1 cellular context compared by ENCODE assay signal in genomic region chrX:136497556-136498048, GRCh38.
TF ChIP-seq lines count a peak whose summit lies in the region.

A gene with protein sequence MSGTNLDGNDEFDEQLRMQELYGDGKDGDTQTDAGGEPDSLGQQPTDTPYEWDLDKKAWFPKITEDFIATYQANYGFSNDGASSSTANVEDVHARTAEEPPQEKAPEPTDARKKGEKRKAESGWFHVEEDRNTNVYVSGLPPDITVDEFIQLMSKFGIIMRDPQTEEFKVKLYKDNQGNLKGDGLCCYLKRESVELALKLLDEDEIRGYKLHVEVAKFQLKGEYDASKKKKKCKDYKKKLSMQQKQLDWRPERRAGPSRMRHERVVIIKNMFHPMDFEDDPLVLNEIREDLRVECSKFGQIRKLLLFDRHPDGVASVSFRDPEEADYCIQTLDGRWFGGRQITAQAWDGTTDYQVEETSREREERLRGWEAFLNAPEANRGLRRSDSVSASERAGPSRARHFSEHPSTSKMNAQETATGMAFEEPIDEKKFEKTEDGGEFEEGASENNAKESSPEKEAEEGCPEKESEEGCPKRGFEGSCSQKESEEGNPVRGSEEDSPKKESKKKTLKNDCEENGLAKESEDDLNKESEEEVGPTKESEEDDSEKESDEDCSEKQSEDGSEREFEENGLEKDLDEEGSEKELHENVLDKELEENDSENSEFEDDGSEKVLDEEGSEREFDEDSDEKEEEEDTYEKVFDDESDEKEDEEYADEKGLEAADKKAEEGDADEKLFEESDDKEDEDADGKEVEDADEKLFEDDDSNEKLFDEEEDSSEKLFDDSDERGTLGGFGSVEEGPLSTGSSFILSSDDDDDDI (plus strand): TSS chrX:136497592. CDS start chrX:136497685, 93 bp downstream.

TF ChIP-seq in HEK293, 187 proteins besides CTCF, POLR2A, EP300 and RAD21 (continued from another document):
- TF ChIP-seq, protein P1, sequence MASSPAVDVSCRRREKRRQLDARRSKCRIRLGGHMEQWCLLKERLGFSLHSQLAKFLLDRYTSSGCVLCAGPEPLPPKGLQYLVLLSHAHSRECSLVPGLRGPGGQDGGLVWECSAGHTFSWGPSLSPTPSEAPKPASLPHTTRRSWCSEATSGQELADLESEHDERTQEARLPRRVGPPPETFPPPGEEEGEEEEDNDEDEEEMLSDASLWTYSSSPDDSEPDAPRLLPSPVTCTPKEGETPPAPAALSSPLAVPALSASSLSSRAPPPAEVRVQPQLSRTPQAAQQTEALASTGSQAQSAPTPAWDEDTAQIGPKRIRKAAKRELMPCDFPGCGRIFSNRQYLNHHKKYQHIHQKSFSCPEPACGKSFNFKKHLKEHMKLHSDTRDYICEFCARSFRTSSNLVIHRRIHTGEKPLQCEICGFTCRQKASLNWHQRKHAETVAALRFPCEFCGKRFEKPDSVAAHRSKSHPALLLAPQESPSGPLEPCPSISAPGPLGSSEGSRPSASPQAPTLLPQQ (tag by site-specific recombination; IDR thresholded peaks at IDR 0.05), result 0 out of 2 replicates have a peak, but pooled peaks have one; percentile 25
- TF ChIP-seq KLF16 (tag by site-specific recombination; IDR thresholded peaks at IDR 0.05) (0 out of 2 replicates have a peak, but pooled peaks have one; percentile 55), HIC1 (tag by site-specific recombination; IDR thresholded peaks at IDR 0.05) (no peak), ZFP37 (tag by site-specific recombination; IDR thresholded peaks at IDR 0.05) (0 out of 2 replicates have a peak, but pooled peaks have one; percentile 34), GLIS1 (tag by site-specific recombination; IDR thresholded peaks at IDR 0.05) (peak; percentile 53; the same call in 1 of the 2 replicates), ZNF391 (tag by site-specific recombination; IDR thresholded peaks at IDR 0.05; ENCODE audit: borderline replicate concordance, low read depth) (no peak), ZNF23 (tag by site-specific recombination; IDR thresholded peaks at IDR 0.05; ENCODE audit: borderline replicate concordance) (no peak), ZNF248 (tag by site-specific recombination; IDR thresholded peaks at IDR 0.05) (no peak), ZBTB17 (tag by site-specific recombination; IDR thresholded peaks at IDR 0.05) (peak; percentile 80), ZBTB20 (tag by site-specific recombination; IDR thresholded peaks at IDR 0.05) (peak; percentile 21; the same call in 1 of the 2 replicates), ZNF24 (tag by site-specific recombination; IDR thresholded peaks at IDR 0.05) (0 out of 2 replicates have a peak, but pooled peaks have one; percentile 18), ZNF2 (tag by site-specific recombination; IDR thresholded peaks at IDR 0.05) (0 out of 2 replicates have a peak, but pooled peaks have one; percentile 31), ZBTB26 (tag by site-specific recombination; optimal IDR thresholded peaks at IDR 0.05) (peak; percentile 33), ZNF148 (tag by site-specific recombination; IDR thresholded peaks at IDR 0.05; ENCODE audit: borderline replicate concordance) (no peak)
- TF ChIP-seq, protein P2, sequence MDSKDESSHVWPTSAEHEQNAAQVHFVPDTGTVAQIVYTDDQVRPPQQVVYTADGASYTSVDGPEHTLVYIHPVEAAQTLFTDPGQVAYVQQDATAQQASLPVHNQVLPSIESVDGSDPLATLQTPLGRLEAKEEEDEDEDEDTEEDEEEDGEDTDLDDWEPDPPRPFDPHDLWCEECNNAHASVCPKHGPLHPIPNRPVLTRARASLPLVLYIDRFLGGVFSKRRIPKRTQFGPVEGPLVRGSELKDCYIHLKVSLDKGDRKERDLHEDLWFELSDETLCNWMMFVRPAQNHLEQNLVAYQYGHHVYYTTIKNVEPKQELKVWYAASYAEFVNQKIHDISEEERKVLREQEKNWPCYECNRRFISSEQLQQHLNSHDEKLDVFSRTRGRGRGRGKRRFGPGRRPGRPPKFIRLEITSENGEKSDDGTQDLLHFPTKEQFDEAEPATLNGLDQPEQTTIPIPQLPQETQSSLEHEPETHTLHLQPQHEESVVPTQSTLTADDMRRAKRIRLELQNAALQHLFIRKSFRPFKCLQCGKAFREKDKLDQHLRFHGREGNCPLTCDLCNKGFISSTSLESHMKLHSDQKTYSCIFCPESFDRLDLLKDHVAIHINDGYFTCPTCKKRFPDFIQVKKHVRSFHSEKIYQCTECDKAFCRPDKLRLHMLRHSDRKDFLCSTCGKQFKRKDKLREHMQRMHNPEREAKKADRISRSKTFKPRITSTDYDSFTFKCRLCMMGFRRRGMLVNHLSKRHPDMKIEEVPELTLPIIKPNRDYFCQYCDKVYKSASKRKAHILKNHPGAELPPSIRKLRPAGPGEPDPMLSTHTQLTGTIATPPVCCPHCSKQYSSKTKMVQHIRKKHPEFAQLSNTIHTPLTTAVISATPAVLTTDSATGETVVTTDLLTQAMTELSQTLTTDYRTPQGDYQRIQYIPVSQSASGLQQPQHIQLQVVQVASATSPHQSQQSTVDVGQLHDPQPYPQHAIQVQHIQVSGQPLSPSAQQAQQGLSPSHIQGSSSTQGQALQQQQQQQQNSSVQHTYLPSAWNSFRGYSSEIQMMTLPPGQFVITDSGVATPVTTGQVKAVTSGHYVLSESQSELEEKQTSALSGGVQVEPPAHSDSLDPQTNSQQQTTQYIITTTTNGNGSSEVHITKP (tag by site-specific recombination; IDR thresholded peaks at IDR 0.05), result 0 out of 2 replicates have a peak, but pooled peaks have one; percentile 17
- TF ChIP-seq, protein P3, sequence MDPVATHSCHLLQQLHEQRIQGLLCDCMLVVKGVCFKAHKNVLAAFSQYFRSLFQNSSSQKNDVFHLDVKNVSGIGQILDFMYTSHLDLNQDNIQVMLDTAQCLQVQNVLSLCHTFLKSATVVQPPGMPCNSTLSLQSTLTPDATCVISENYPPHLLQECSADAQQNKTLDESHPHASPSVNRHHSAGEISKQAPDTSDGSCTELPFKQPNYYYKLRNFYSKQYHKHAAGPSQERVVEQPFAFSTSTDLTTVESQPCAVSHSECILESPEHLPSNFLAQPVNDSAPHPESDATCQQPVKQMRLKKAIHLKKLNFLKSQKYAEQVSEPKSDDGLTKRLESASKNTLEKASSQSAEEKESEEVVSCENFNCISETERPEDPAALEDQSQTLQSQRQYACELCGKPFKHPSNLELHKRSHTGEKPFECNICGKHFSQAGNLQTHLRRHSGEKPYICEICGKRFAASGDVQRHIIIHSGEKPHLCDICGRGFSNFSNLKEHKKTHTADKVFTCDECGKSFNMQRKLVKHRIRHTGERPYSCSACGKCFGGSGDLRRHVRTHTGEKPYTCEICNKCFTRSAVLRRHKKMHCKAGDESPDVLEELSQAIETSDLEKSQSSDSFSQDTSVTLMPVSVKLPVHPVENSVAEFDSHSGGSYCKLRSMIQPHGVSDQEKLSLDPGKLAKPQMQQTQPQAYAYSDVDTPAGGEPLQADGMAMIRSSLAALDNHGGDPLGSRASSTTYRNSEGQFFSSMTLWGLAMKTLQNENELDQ (tag by site-specific recombination; IDR thresholded peaks at IDR 0.05; ENCODE audit: low read depth), result no peak
- TF ChIP-seq, protein P4, sequence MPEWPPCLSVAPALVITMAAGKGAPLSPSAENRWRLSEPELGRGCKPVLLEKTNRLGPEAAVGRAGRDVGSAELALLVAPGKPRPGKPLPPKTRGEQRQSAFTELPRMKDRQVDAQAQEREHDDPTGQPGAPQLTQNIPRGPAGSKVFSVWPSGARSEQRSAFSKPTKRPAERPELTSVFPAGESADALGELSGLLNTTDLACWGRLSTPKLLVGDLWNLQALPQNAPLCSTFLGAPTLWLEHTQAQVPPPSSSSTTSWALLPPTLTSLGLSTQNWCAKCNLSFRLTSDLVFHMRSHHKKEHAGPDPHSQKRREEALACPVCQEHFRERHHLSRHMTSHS (tag by site-specific recombination; IDR thresholded peaks at IDR 0.05), result no peak
